Comparison of ENCODE assay signal across 31 cellular contexts in genomic region chr7:90580051-90580450, GRCh38. TPM values are rescaled to one million over a fixed set of nuclear protein-coding genes. Genes with fewer than 3 reads are reported as not detected.
DNase-seq lines count a peak whose midpoint lies in the region; ATAC-seq and TF ChIP-seq lines count a peak whose summit lies in the region.
"Had no signal": no experiment of that assay in that cellular context is flagged by ENCODE, and none has a peak within 500 bp of the region (broad histone marks: within the 10 kb centered on the region; RNA-seq: fewer than 3 reads in every experiment).

No MANE protein-coding gene starts in this region.

- H3K27ac Mint-ChIP-seq in Calu3 (ENCODE audit: unreplicated experiment) (peak overlapping the region; percentile 76), H9 (no peak overlapping the region)
- H3K27ac Mint-ChIP-seq: activated naive CD4-positive, alpha-beta T cell treated with anti-CD3 and anti-CD28 coated beads for 36 hours; activated T-helper 1 cell treated with anti-CD3 and anti-CD28 coated beads, Interleukin-12 subunit alpha, Interleukin-12 subunit beta, Interleukin-2, Interleukin-4 antibody, amounts not matched to agents 30 ng/mL and 10 ng/mL and 1 ng/mL, durations not matched to agents 14 hours and 24 hours and 36 hours; effector memory CD8-positive, alpha-beta T cell had no signal

- no peak overlapping the region for H2AFZ ChIP-seq in trophoblast cell (ENCODE audit: insufficient read depth, low read length, poor library complexity)
- no peak overlapping the region for H2AFZ ChIP-seq in H9 (ENCODE audit: low read length)

- no peak overlapping the region for H2BK15ac ChIP-seq in H9 (ENCODE audit: low read depth, low read length)

- no peak overlapping the region for H2BK120ac ChIP-seq in trophoblast cell (ENCODE audit: insufficient read depth, low read length, poor library complexity)
- no peak overlapping the region for H2BK120ac ChIP-seq in H9 (ENCODE audit: low read depth, low read length, poor library complexity, severe bottlenecking)

- H3K79me2 ChIP-seq in trophoblast cell (ENCODE audit: control insufficient read depth, insufficient read depth, low read length, poor library complexity) (no peaks in the 10 kb centered on the region), H9 (ENCODE audit: insufficient read depth, low read length) (no peaks in the 10 kb centered on the region)

- H2AK5ac ChIP-seq in trophoblast cell (ENCODE audit: low read length), result no peak overlapping the region
- H2AK5ac ChIP-seq in H9 (ENCODE audit: insufficient read length, low read length), result no peak overlapping the region

- H3K23ac ChIP-seq in trophoblast cell (ENCODE audit: low read length) (no peak overlapping the region), H9 (ENCODE audit: insufficient read length, low read depth, low read length) (no peak overlapping the region)

- peaks cover 17% of the 10 kb centered on the region for H3K4me1 Mint-ChIP-seq in Calu3 (ENCODE audit: low read depth, unreplicated experiment)
- H3K4me1 Mint-ChIP-seq in H9, result 0 out of 4 replicates have a peak, but pooled peaks cover 0 to 2% of the 10 kb centered on the region in 2 experiments

- H2BK12ac ChIP-seq in trophoblast cell (ENCODE audit: low read length) (peak overlapping the region; percentile 82), H9 (ENCODE audit: insufficient read length, low read depth, low read length) (no peak overlapping the region)

- no peak overlapping the region for H3K4me3 ChIP-seq in trophoblast cell (ENCODE audit: low read depth, low read length)
- H3K4me3 ChIP-seq: cardiac muscle cell, colonic mucosa, esophagus squamous epithelium, stomach, thyroid gland had no signal

- no peaks in the 10 kb centered on the region for H4K20me1 ChIP-seq in H9 (ENCODE audit: control insufficient read depth, insufficient read depth, insufficient read length)

- H3K4me1 ChIP-seq in trophoblast cell (ENCODE audit: control insufficient read depth in 1 of 2, insufficient read depth in 2 of 2, low read length in 2 of 2) (peaks cover 3 to 7% of the 10 kb centered on the region in 2 experiments), H9 (ENCODE audit: insufficient read depth, low read length) (no peaks in the 10 kb centered on the region)
- H3K4me1 ChIP-seq: BE2C, colonic mucosa, esophagus squamous epithelium, stomach, thyroid gland had no signal

- H3K36me3 Mint-ChIP-seq in Calu3 (ENCODE audit: insufficient read depth, unreplicated experiment) (no peaks in the 10 kb centered on the region), H9 (ENCODE audit: insufficient read depth in 1 of 3, low read depth in 3 of 3) (no peaks in the 10 kb centered on the region)

- intact Hi-C loops in Calu3 (cut with micrococcal nuclease; ENCODE audit: unreplicated experiment), result no loop called here

- no peak overlapping the region for H4K12ac ChIP-seq in trophoblast cell (ENCODE audit: low read depth, low read length)

- H4K5ac ChIP-seq in H9 (ENCODE audit: insufficient read length, low read depth, low read length), result no peak overlapping the region

- DNase-seq in Calu3, result peak; percentile 16
- peak; percentile 5 for DNase-seq in RWPE1 (ENCODE audit: low spot score)
- DNase-seq in trophoblast cell, result peak; percentile 38 to 53
- DNase-seq in H9, result no peak
- no peak for DNase-seq in SW 1271 (lab: John Stamatoyannopoulos, UW)
- DNase-seq in NOMO-1 treated with DMSO at 0.1 percent for 48 hours (lab: John Stamatoyannopoulos, UW; ENCODE audit: unreplicated experiment), result no peak
- DNase-seq in COR-L47 (lab: John Stamatoyannopoulos, UW), result no peak
- DNase-seq: ACHN; activated CD4-positive, alpha-beta T cell treated with anti-CD3 and anti-CD28 coated beads for 48 hours; activated naive CD4-positive, alpha-beta T cell treated with anti-CD3 and anti-CD28 coated beads for 36 hours; amniotic stem cell; BE2C; colonic mucosa; DMS79; effector memory CD8-positive, alpha-beta T cell; esophagus squamous epithelium; HCEC 1CT; naive B cell; NCI-H1436 treated with DMSO at 0.1 percent for 48 hours; NCI-H2107; NCI-H446 treated with DMSO at 0.1 percent for 48 hours; nucleus accumbens; OCI-M1; SHP77; stomach; T1000; thyroid gland; WERI-Rb-1 had no signal

- no peak overlapping the region for H2BK20ac ChIP-seq in H9 (ENCODE audit: low read depth, low read length, poor library complexity, severe bottlenecking)

- CTCF ChIA-PET in Calu3 (lab: Charles Lee), result no interaction called here
- CTCF ChIA-PET in RWPE1 (lab: Yijun Ruan, JAX), result interaction anchor here (0.6 to 0.7 kb wide), 2 partner anchors 44 to 1478 kb away, joined by 4 read pairs; no protein-coding TSS in a partner anchor

- H3K79me1 ChIP-seq in trophoblast cell (ENCODE audit: low read length) (peaks cover 6% of the 10 kb centered on the region), H9 (ENCODE audit: insufficient read depth, low read depth, low read length, poor library complexity, severe bottlenecking) (no peaks in the 10 kb centered on the region)

- H3K14ac ChIP-seq in trophoblast cell (ENCODE audit: low read length) (peak overlapping the region; percentile 4), H9 (ENCODE audit: insufficient read depth, low read length) (no peak overlapping the region)

- no peak overlapping the region for H3T11ph ChIP-seq in H9 (ENCODE audit: low read length)

- H4K8ac ChIP-seq in trophoblast cell (ENCODE audit: low read depth, low read length), result peak overlapping the region; percentile 74
- no peak overlapping the region for H4K8ac ChIP-seq in H9 (replicated peaks; ENCODE audit: insufficient read length, low read depth, low read length)

- POLR2A ChIA-PET in RWPE1 (lab: Yijun Ruan, JAX; ENCODE audit: low non-redundant PET), result no interaction called here

- no peak overlapping the region for H2BK5ac ChIP-seq in trophoblast cell (ENCODE audit: low read depth, low read length, poor library complexity)
- no peak overlapping the region for H2BK5ac ChIP-seq in H9 (ENCODE audit: insufficient read length, low read length)

- no TSS peak for BruUV-seq in Calu3 (replicated peaks; lab: Mats Ljungman, UMichigan)

- H3K27ac ChIP-seq in RWPE1 (peak overlapping the region; percentile 85; the same call in 1 of the 2 replicates), trophoblast cell (ENCODE audit: low read depth, low read length) (no peak overlapping the region), H9 (ENCODE audit: insufficient read length, low read depth, low read length) (no peak overlapping the region)
- H3K27ac ChIP-seq: cardiac muscle cell, colonic mucosa, esophagus squamous epithelium, stomach, thyroid gland, WERI-Rb-1 had no signal

- no peak overlapping the region for H3K18ac ChIP-seq in trophoblast cell (ENCODE audit: low read length)
- H3K18ac ChIP-seq in H9 (ENCODE audit: insufficient read length, low read depth, low read length), result no peak overlapping the region

- H3K23me2 ChIP-seq in H9 (ENCODE audit: insufficient read length, low read depth, low read length, poor library complexity, severe bottlenecking), result no peaks in the 10 kb centered on the region

- no peak overlapping the region for H3K4ac ChIP-seq in trophoblast cell (ENCODE audit: low read depth, low read length)
- H3K4ac ChIP-seq in H9 (ENCODE audit: low read depth, low read length), result no peak overlapping the region

- H3K56ac ChIP-seq in H9 (ENCODE audit: insufficient read length, low read depth, low read length), result no peak overlapping the region

- H3K27me3 Mint-ChIP-seq in Calu3 (ENCODE audit: unreplicated experiment), result no peaks in the 10 kb centered on the region
- no peaks in the 10 kb centered on the region for H3K27me3 Mint-ChIP-seq in H9 (ENCODE audit: low read depth)
- H3K27me3 Mint-ChIP-seq: effector memory CD8-positive, alpha-beta T cell; naive B cell had no signal

- H3K4me2 ChIP-seq in trophoblast cell (ENCODE audit: low read length) (no peak overlapping the region), H9 (ENCODE audit: insufficient read depth, insufficient read length, low read length) (no peak overlapping the region)

- H3K4me3 Mint-ChIP-seq in Calu3 (ENCODE audit: low read depth, unreplicated experiment) (no peak overlapping the region), H9 (no peak overlapping the region)
- H3K4me3 Mint-ChIP-seq: activated naive CD4-positive, alpha-beta T cell treated with anti-CD3 and anti-CD28 coated beads for 36 hours; activated T-helper 1 cell treated with anti-CD3 and anti-CD28 coated beads, Interleukin-12 subunit alpha, Interleukin-12 subunit beta, Interleukin-2, Interleukin-4 antibody, amounts not matched to agents 30 ng/mL and 10 ng/mL and 1 ng/mL, durations not matched to agents 14 hours and 24 hours and 36 hours; effector memory CD8-positive, alpha-beta T cell; naive B cell had no signal

- TF ChIP-seq CTCF in Calu3 (IDR thresholded peaks at IDR 0.05; ENCODE audit: unreplicated experiment) (no peak), RWPE1 (conservative IDR thresholded peaks at IDR 0.05; ENCODE audit: low read depth) (no peak), H9 (conservative IDR thresholded peaks at IDR 0.05) (no peak)

- H3K36me3 ChIP-seq in trophoblast cell (ENCODE audit: control insufficient read depth in 1 of 2, insufficient read depth in 2 of 2, low read length in 2 of 2), result no peaks in the 10 kb centered on the region
- H3K36me3 ChIP-seq: BE2C, cardiac muscle cell, colonic mucosa, esophagus squamous epithelium, stomach, thyroid gland, WERI-Rb-1 had no signal

- H3K27me3 ChIP-seq in trophoblast cell (ENCODE audit: insufficient read depth, low read length), result no peaks in the 10 kb centered on the region
- no peaks in the 10 kb centered on the region for H3K27me3 ChIP-seq in H9 (ENCODE audit: insufficient read depth, low read length)
- H3K27me3 ChIP-seq: BE2C, cardiac muscle cell, colonic mucosa, esophagus squamous epithelium, stomach, thyroid gland had no signal

- H3K9me3 ChIP-seq in trophoblast cell (ENCODE audit: insufficient read depth, low read depth, low read length) (no peaks in the 10 kb centered on the region), H9 (ENCODE audit: control insufficient read depth, low read depth, low read length) (no peaks in the 10 kb centered on the region)
- H3K9me3 ChIP-seq: BE2C, colonic mucosa, esophagus squamous epithelium, stomach, thyroid gland had no signal

- H3K9me3 Mint-ChIP-seq in Calu3 (ENCODE audit: low read depth, unreplicated experiment), result no peaks in the 10 kb centered on the region
- H3K9me3 Mint-ChIP-seq in H9, result no peaks in the 10 kb centered on the region
- H3K9me3 Mint-ChIP-seq: activated naive CD4-positive, alpha-beta T cell treated with anti-CD3 and anti-CD28 coated beads for 36 hours; activated T-helper 1 cell treated with anti-CD3 and anti-CD28 coated beads, Interleukin-12 subunit alpha, Interleukin-12 subunit beta, Interleukin-2, Interleukin-4 antibody, amounts not matched to agents 30 ng/mL and 10 ng/mL and 1 ng/mL, durations not matched to agents 14 hours and 24 hours and 36 hours had no signal

- ATAC-seq in esophagus mucosa, result peak; percentile 91
- ATAC-seq: effector memory CD8-positive, alpha-beta T cell had no signal

- peak overlapping the region; percentile 61 for H4K91ac ChIP-seq in trophoblast cell (ENCODE audit: low read depth, low read length)
- H4K91ac ChIP-seq in H9 (ENCODE audit: insufficient read length, low read depth, low read length), result no peak overlapping the region

- no CpG with 5 or more reads among the region's 3 CpGs for whole genome bisulfite sequencing in trophoblast cell (ENCODE audit: extremely low coverage, insufficient coverage, insufficient read length)
- no CpG with 5 or more reads among the region's 3 CpGs for WGBS in H9 (ENCODE audit: extremely low coverage, insufficient read length, low lambda C conversion rate)

- H3K9ac ChIP-seq in trophoblast cell (ENCODE audit: low read length) (no peak overlapping the region), H9 (ENCODE audit: extremely low read depth, insufficient read length, low read length) (no peak overlapping the region)

RNA-seq across cellular contexts. Expression of gene CDK14, which starts 16.1 kb away (rescaled TPM):
- total RNA-seq in Calu3 (2022) (29.4 and 31.4 TPM in 2 replicates), esophagus mucosa (1.1 TPM), H9 (2021) (23.9 and 24.9 TPM in 2 replicates)
- 5.5 and 6.3 TPM in 2 replicates for polyA plus RNA-seq in trophoblast cell (2013)

Comparison
In these comparisons a context has a peak if more than half of its experiments do, and no peak if none do; other contexts are left out.
1. DNase-seq: peak in Calu3 (single experiment), RWPE1 (single experiment) and trophoblast cell (2 of 2); none in H9 (single experiment), SW 1271 (0 of 2), NOMO-1 treated with DMSO at 0.1 percent for 48 hours (single experiment) and COR-L47 (single experiment).
2. RNA of gene CDK14, which starts 16.1 kb away (total RNA-seq): 29.4 to 31.4 TPM in Calu3 and 23.9 to 24.9 TPM in H9; 1.1 TPM in esophagus mucosa (single experiment); every median in the first group is over 10 times any median in the second.